Comparison of ENCODE assay signal across 10 cellular contexts in the genomic region with DNA sequence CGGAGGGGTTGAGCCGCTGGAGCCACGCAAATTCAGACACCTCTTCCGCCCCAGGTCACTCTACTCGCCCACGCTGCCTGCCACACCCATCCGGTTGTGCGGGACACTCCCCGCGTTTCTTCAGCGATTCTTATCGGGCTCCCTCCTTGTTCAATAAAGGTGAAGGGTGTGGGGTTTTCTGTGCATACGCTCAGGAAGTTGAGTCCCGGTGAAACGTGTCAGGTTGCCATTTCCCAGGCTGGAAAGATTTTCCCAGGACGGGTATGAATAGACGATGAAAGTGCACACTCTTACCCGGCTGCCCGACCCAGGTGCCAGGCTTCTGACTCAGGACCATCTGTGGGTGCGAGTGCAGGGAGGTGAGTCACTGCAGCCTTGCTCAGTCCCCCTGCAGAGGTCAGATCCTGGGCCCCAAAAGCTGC. TPM values are rescaled to one million over a fixed set of nuclear protein-coding genes. Genes with fewer than 3 reads are reported as not detected.
DNase-seq lines count a peak whose midpoint lies in the region; ATAC-seq and TF ChIP-seq lines count a peak whose summit lies in the region.
"Had no signal": no experiment of that assay in that cellular context is flagged by ENCODE, and none has a peak within 500 bp of the region (broad histone marks: within the 10 kb centered on the region; RNA-seq: fewer than 3 reads in every experiment).

No MANE protein-coding gene starts in this region.

- CTCF ChIA-PET in activated CD8-positive, alpha-beta T cell treated with anti-CD3 and anti-CD28 coated beads for 36 hours (lab: Charles Lee), result interaction anchor here (0.6 to 1.3 kb wide), 2 partner anchors 12 to 48 kb away, joined by 4 read pairs; no protein-coding TSS in a partner anchor
- CTCF ChIA-PET in activated CD8-positive, alpha-beta T cell treated with anti-CD3 and anti-CD28 coated beads, Interleukin-2, amount 10 ng/mL, durations not matched to agents 7 days and 5 days (lab: Charles Lee), result interaction anchor here (1.4 to 1.9 kb wide), 3 partner anchors 11 to 198 kb away, joined by 4 read pairs; no protein-coding TSS in a partner anchor

- no peaks in the 10 kb centered on the region for H3K9me3 ChIP-seq in esophagus (ENCODE audit: control insufficient read depth in 2 of 2, insufficient read depth in 1 of 2, low read depth in 1 of 2, low read length in 1 of 2)

- peaks cover 80% of the 10 kb centered on the region for H3K4me1 Mint-ChIP-seq in activated CD8-positive, alpha-beta T cell treated with anti-CD3 and anti-CD28 coated beads for 36 hours (ENCODE audit: low read depth)
- H3K4me1 Mint-ChIP-seq in activated CD8-positive, alpha-beta T cell treated with anti-CD3 and anti-CD28 coated beads, Interleukin-2, amount 10 ng/mL, durations not matched to agents 7 days and 5 days (ENCODE audit: low read depth), result peaks cover 84% of the 10 kb centered on the region

- WGBS in esophagus, 2 donors, result 53 to 62% methylated on average over 20 of the region's 20 CpGs

- H3K27ac Mint-ChIP-seq in activated CD8-positive, alpha-beta T cell treated with anti-CD3 and anti-CD28 coated beads for 36 hours, result no peak overlapping the region
- H3K27ac Mint-ChIP-seq in activated CD8-positive, alpha-beta T cell treated with anti-CD3 and anti-CD28 coated beads, Interleukin-2, amount 10 ng/mL, durations not matched to agents 7 days and 5 days, result no peak overlapping the region

- H3K9me3 Mint-ChIP-seq in activated CD8-positive, alpha-beta T cell treated with anti-CD3 and anti-CD28 coated beads for 36 hours, result peaks cover 4% of the 10 kb centered on the region
- H3K9me3 Mint-ChIP-seq in activated CD8-positive, alpha-beta T cell treated with anti-CD3 and anti-CD28 coated beads, Interleukin-2, amount 10 ng/mL, durations not matched to agents 7 days and 5 days (ENCODE audit: insufficient read depth), result no peaks in the 10 kb centered on the region

- H3K4me3 ChIP-seq in esophagus (ENCODE audit: low read depth in 1 of 2, low read length in 2 of 2) (peak overlapping the region in 1 of 2 donors; percentile 1), skin epidermis (no peak overlapping the region)

- H3K4me1 ChIP-seq in esophagus (ENCODE audit: control insufficient read depth in 2 of 2, insufficient read depth in 2 of 2, low read length in 1 of 2), result peaks cover 2 to 7% of the 10 kb centered on the region in 2 donors

- DNase-seq in activated CD8-positive, alpha-beta T cell treated with anti-CD3 and anti-CD28 coated beads for 36 hours, result peak; percentile 44
- no peak for DNase-seq in activated CD8-positive, alpha-beta T cell treated with anti-CD3 and anti-CD28 coated beads, Interleukin-2, amount 10 ng/mL, durations not matched to agents 7 days and 5 days
- DNase-seq in RKO (ENCODE audit: low spot score), result peak; percentile 95
- no peak for DNase-seq in NCI-H1694 (lab: John Stamatoyannopoulos, UW)
- DNase-seq: MV-4-11, naive B cell had no signal

- H3K27me3 ChIP-seq in esophagus (ENCODE audit: control insufficient read depth in 1 of 2, insufficient read depth in 2 of 2, low read length in 2 of 2), result no peaks in the 10 kb centered on the region

- peaks cover 3% of the 10 kb centered on the region for H3K36me3 Mint-ChIP-seq in activated CD8-positive, alpha-beta T cell treated with anti-CD3 and anti-CD28 coated beads for 36 hours (ENCODE audit: low read depth)
- peaks cover 5% of the 10 kb centered on the region for H3K36me3 Mint-ChIP-seq in activated CD8-positive, alpha-beta T cell treated with anti-CD3 and anti-CD28 coated beads, Interleukin-2, amount 10 ng/mL, durations not matched to agents 7 days and 5 days (ENCODE audit: low read depth)

- H3K27ac ChIP-seq in esophagus (ENCODE audit: low read depth in 2 of 2, low read length in 1 of 2), result peak overlapping the region; percentile 91 to 94
- H3K27ac ChIP-seq in skin epidermis, result peak overlapping the region in 20 of 21 experiments; percentile 6 to 91 (median 64)

- no peaks in the 10 kb centered on the region for H3K36me3 ChIP-seq in esophagus (ENCODE audit: control insufficient read depth in 2 of 2, insufficient read depth in 2 of 2, low read length in 1 of 2)

- H3K27me3 Mint-ChIP-seq in activated CD8-positive, alpha-beta T cell treated with anti-CD3 and anti-CD28 coated beads for 36 hours, result peaks cover 2% of the 10 kb centered on the region
- H3K27me3 Mint-ChIP-seq in activated CD8-positive, alpha-beta T cell treated with anti-CD3 and anti-CD28 coated beads, Interleukin-2, amount 10 ng/mL, durations not matched to agents 7 days and 5 days (ENCODE audit: low read depth), result no peaks in the 10 kb centered on the region
- H3K27me3 Mint-ChIP-seq: naive B cell had no signal

- POLR2A ChIA-PET in activated CD8-positive, alpha-beta T cell treated with anti-CD3 and anti-CD28 coated beads for 36 hours (lab: Charles Lee), result interaction anchor here (0.5 to 5.4 kb wide), 5 partner anchors 13 to 150 kb away, joined by 3 to 61 read pairs (median 6); a partner anchor contains a TSS
- POLR2A ChIA-PET in activated CD8-positive, alpha-beta T cell treated with anti-CD3 and anti-CD28 coated beads, Interleukin-2, amount 10 ng/mL, durations not matched to agents 7 days and 5 days (lab: Charles Lee), result interaction anchor here (1.2 to 6.6 kb wide), 2 partner anchors 12 to 20 kb away, joined by 3 to 97 read pairs; a partner anchor contains a TSS

- peak; percentile 32 for ATAC-seq in activated CD8-positive, alpha-beta T cell treated with anti-CD3 and anti-CD28 coated beads for 36 hours
- ATAC-seq in activated CD8-positive, alpha-beta T cell treated with anti-CD3 and anti-CD28 coated beads, Interleukin-2, amount 10 ng/mL, durations not matched to agents 7 days and 5 days, result no peak
- no peak for ATAC-seq in GM19463 (IDR thresholded peaks at IDR 0.05; ENCODE audit: unreplicated experiment)
- no peak for ATAC-seq in GM18520 (IDR thresholded peaks at IDR 0.05; ENCODE audit: unreplicated experiment)

- TF ChIP-seq CTCF in activated CD8-positive, alpha-beta T cell treated with anti-CD3 and anti-CD28 coated beads for 36 hours (IDR thresholded peaks at IDR 0.05), result no peak

- no peak overlapping the region for H3K4me3 Mint-ChIP-seq in activated CD8-positive, alpha-beta T cell treated with anti-CD3 and anti-CD28 coated beads for 36 hours
- no peak overlapping the region for H3K4me3 Mint-ChIP-seq in activated CD8-positive, alpha-beta T cell treated with anti-CD3 and anti-CD28 coated beads, Interleukin-2, amount 10 ng/mL, durations not matched to agents 7 days and 5 days
- H3K4me3 Mint-ChIP-seq: naive B cell had no signal

- intact Hi-C loops in activated CD8-positive, alpha-beta T cell treated with anti-CD3 and anti-CD28 coated beads for 36 hours (cut with micrococcal nuclease), result no loop called here

RNA-seq across cellular contexts. Expression of a gene that starts 22.0 kb away (rescaled TPM):
- 100 to 1,000 TPM; 116 to 120 TPM for total RNA-seq in activated CD8-positive, alpha-beta T cell treated with anti-CD3 and anti-CD28 coated beads for 36 hours
- 100 to 1,000 TPM; 208 to 215 TPM for total RNA-seq in activated CD8-positive, alpha-beta T cell treated with anti-CD3 and anti-CD28 coated beads, Interleukin-2, amount 10 ng/mL, durations not matched to agents 7 days and 5 days
- polyA plus RNA-seq in esophagus, result 10 to 100 TPM; 41.6 to 44.7 TPM

Comparison
In these comparisons a context has a peak if more than half of its experiments do, and no peak if none do; other contexts are left out.
1. DNase-seq: peak in activated CD8-positive, alpha-beta T cell treated with anti-CD3 and anti-CD28 coated beads for 36 hours (single experiment) and RKO (single experiment); none in activated CD8-positive, alpha-beta T cell treated with anti-CD3 and anti-CD28 coated beads, Interleukin-2, amount 10 ng/mL, durations not matched to agents 7 days and 5 days (single experiment) and NCI-H1694 (single experiment).